Comparison of ENCODE assay signal across 18 cellular contexts in genomic region chr18:47846431-47846830, GRCh38.
DNase-seq lines count a peak whose midpoint lies in the region; ATAC-seq and TF ChIP-seq lines count a peak whose summit lies in the region.
"Had no signal": no experiment of that assay in that cellular context is flagged by ENCODE, and none has a peak within 500 bp of the region (broad histone marks: within the 10 kb centered on the region; RNA-seq: fewer than 3 reads in every experiment).

No MANE protein-coding gene starts in this region.

- TF ChIP-seq POLR2A in spleen (IDR thresholded peaks at IDR 0.05): no peak

- 0 out of 2 replicates have a peak overlapping the region, but pooled peaks have one; percentile 16 for H3K27ac ChIP-seq in GM23338 (ENCODE audit: low read depth)
- no peak overlapping the region for H3K27ac ChIP-seq in spleen
- H3K27ac ChIP-seq: C4-2B, SJSA1 had no signal

- H3K4me2 ChIP-seq in GM23338: no peak overlapping the region

- H3K36me3 ChIP-seq in GM23338 (ENCODE audit: insufficient read depth) (peaks cover 25% of the 10 kb centered on the region; the same call in 1 of the 2 replicates), spleen (peaks cover 0 to 87% (median 44%) of the 10 kb centered on the region in 6 donors)

- H3K4me3 Mint-ChIP-seq in GM23338: no peak overlapping the region
- no peak overlapping the region for H3K4me3 Mint-ChIP-seq in central memory CD8-positive, alpha-beta T cell
- H3K4me3 Mint-ChIP-seq in activated T-helper 17 cell treated with anti-CD3 and anti-CD28 coated beads, Interleukin-2, amount 50 U/mL, for 72 hours: no peak overlapping the region

- H3K36me3 Mint-ChIP-seq in GM23338 (ENCODE audit: low read depth): peaks cover 40% of the 10 kb centered on the region
- peaks cover 23% of the 10 kb centered on the region for H3K36me3 Mint-ChIP-seq in central memory CD8-positive, alpha-beta T cell (ENCODE audit: insufficient read depth)
- peaks cover 80% of the 10 kb centered on the region for H3K36me3 Mint-ChIP-seq in activated T-helper 17 cell treated with anti-CD3 and anti-CD28 coated beads, Interleukin-2, amount 50 U/mL, for 72 hours (ENCODE audit: low read depth)

- TF ChIP-seq CTCF in GM23338 (conservative IDR thresholded peaks at IDR 0.05; ENCODE audit: low read depth in 2 of 2) (no peak), spleen (IDR thresholded peaks at IDR 0.05 in 8 of 11, conservative IDR thresholded peaks at IDR 0.05 in 3 of 11) (no peak)

- H3K9me3 Mint-ChIP-seq in GM23338: no peaks in the 10 kb centered on the region; the same call in 2 of the 3 replicates
- no peaks in the 10 kb centered on the region for H3K9me3 Mint-ChIP-seq in central memory CD8-positive, alpha-beta T cell
- no peaks in the 10 kb centered on the region for H3K9me3 Mint-ChIP-seq in activated T-helper 17 cell treated with anti-CD3 and anti-CD28 coated beads, Interleukin-2, amount 50 U/mL, for 72 hours

- DNase-seq in GM23338 (ENCODE audit: low spot score): no peak
- no peak for DNase-seq in central memory CD8-positive, alpha-beta T cell (ENCODE audit: low spot score in 2 of 2)
- DNase-seq in myocyte (ENCODE audit: low read depth): peak; percentile 67
- no peak for DNase-seq in spleen
- no peak for DNase-seq in SHP77 treated with DMSO at 0.1 percent for 48 hours (lab: John Stamatoyannopoulos, UW)
- DNase-seq: ACHN, DND-41, GOT3, KBM-7, NCI-H1105 treated with DMSO at 0.1 percent for 48 hours, NCI-H187, NCI-H2107, NCI-H510A treated with DMSO at 0.1 percent for 48 hours had no signal

- no peaks in the 10 kb centered on the region for H3K9me2 ChIP-seq in GM23338 (ENCODE audit: insufficient read depth)

- 94 to 99% (median 97%) methylated on average over 2 of the region's 2 CpGs for WGBS in spleen, 5 donors

- H3K27me3 ChIP-seq in GM23338 (ENCODE audit: insufficient read depth) (no peaks in the 10 kb centered on the region), spleen (replicated peaks in 1 of 7) (no peaks in the 10 kb centered on the region)
- H3K27me3 ChIP-seq: SJSA1 had no signal

- no peaks in the 10 kb centered on the region for H3K4me1 ChIP-seq in GM23338 (ENCODE audit: insufficient read depth)
- H3K4me1 ChIP-seq in spleen: no peaks in the 10 kb centered on the region
- H3K4me1 ChIP-seq: SJSA1 had no signal

- no peaks in the 10 kb centered on the region for H4K20me1 ChIP-seq in GM23338 (replicated peaks; ENCODE audit: insufficient read depth)

- H3K4me3 ChIP-seq in GM23338 (no peak overlapping the region), spleen (no peak overlapping the region)
- H3K4me3 ChIP-seq: SJSA1 had no signal

- no peak overlapping the region for H2AFZ ChIP-seq in GM23338

- H3K4me1 Mint-ChIP-seq in GM23338: no peaks in the 10 kb centered on the region
- H3K4me1 Mint-ChIP-seq in central memory CD8-positive, alpha-beta T cell: peaks cover 6% of the 10 kb centered on the region
- no peaks in the 10 kb centered on the region for H3K4me1 Mint-ChIP-seq in activated T-helper 17 cell treated with anti-CD3 and anti-CD28 coated beads, Interleukin-2, amount 50 U/mL, for 72 hours

- intact Hi-C loops in spleen (cut with DNase I; ENCODE audit: low total_unique reads): no loop called here

- peaks cover 2% of the 10 kb centered on the region for H3K27me3 Mint-ChIP-seq in GM23338 (ENCODE audit: insufficient read depth, low read depth, poor library complexity)
- H3K27me3 Mint-ChIP-seq in central memory CD8-positive, alpha-beta T cell: no peaks in the 10 kb centered on the region
- no peaks in the 10 kb centered on the region for H3K27me3 Mint-ChIP-seq in activated T-helper 17 cell treated with anti-CD3 and anti-CD28 coated beads, Interleukin-2, amount 50 U/mL, for 72 hours

- no peak overlapping the region; the same call in 1 of the 2 replicates for H3K27ac Mint-ChIP-seq in GM23338
- H3K27ac Mint-ChIP-seq in central memory CD8-positive, alpha-beta T cell (ENCODE audit: low read depth): peak overlapping the region; percentile 25
- no peak overlapping the region for H3K27ac Mint-ChIP-seq in activated T-helper 17 cell treated with anti-CD3 and anti-CD28 coated beads, Interleukin-2, amount 50 U/mL, for 72 hours

- 0 out of 2 replicates have a peak, but pooled peaks cover 2% of the 10 kb centered on the region for H3F3A ChIP-seq in GM23338 (replicated peaks; ENCODE audit: low read depth)

- no peaks in the 10 kb centered on the region for H3K79me2 ChIP-seq in GM23338 (replicated peaks; ENCODE audit: insufficient read depth)

- ATAC-seq in GM23338: no peak
- no peak for ATAC-seq in central memory CD8-positive, alpha-beta T cell (replicated peaks; ENCODE audit: extremely low read depth, poor library complexity, severe bottlenecking)
- ATAC-seq in activated T-helper 17 cell treated with anti-CD3 and anti-CD28 coated beads, Interleukin-2, amount 50 U/mL, for 72 hours (replicated peaks): no peak
- ATAC-seq in HG02642 (IDR thresholded peaks at IDR 0.05; ENCODE audit: poor library complexity, unreplicated experiment): no peak
- ATAC-seq: Panc1 had no signal

- H3K9me3 ChIP-seq in spleen: no peaks in the 10 kb centered on the region
- H3K9me3 ChIP-seq: SJSA1 had no signal

TF ChIP-seq in GM23338, 12 proteins besides CTCF, POLR2A, EP300 and RAD21:
- no peak for TF ChIP-seq REST (IDR thresholded peaks at IDR 0.05; ENCODE audit: unreplicated experiment)
- no peak for TF ChIP-seq ZNF114 (CRISPR knock-in tag; IDR thresholded peaks at IDR 0.05)
- TF ChIP-seq NANOG (IDR thresholded peaks at IDR 0.05; ENCODE audit: borderline replicate concordance): no peak
